16 cellular contexts compared by ENCODE assay signal in the genomic region with DNA sequence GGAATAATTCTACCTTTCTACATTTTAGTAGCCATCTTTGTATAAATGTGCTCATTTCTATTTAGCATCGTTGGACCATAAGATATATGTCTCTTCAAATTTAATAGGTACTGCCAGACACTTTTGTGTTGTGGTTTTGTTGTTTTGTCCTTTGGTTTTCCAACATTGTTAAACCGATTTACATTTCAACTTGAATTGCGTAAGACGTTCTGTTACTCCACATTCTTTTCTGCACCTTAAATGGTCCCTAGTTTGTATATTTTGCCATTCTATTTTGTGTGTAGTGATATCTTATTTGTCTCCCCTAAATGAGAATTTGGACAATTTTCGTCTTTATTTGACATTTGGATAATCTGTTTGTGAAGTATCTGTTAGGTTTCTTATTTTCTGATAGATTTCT.
A peak's percentile ranks its signal among the peaks of the same experiment; 100 is the strongest.
DNase-seq lines count a peak whose midpoint lies in the region; ATAC-seq, FAIRE-seq and TF ChIP-seq lines count a peak whose summit lies in the region.
"Had no signal": no experiment of that assay in that cellular context is flagged by ENCODE, and none has a peak within 500 bp of the region (broad histone marks: within the 10 kb centered on the region; RNA-seq: fewer than 3 reads in every experiment).

No MANE protein-coding gene starts in this region.

- H4K20me1 ChIP-seq in IMR-90 (ENCODE audit: insufficient read depth, low read length) (no peaks in the 10 kb centered on the region), H1 (replicated peaks in 1 of 2; ENCODE audit: control insufficient read depth in 1 of 2, insufficient read depth in 2 of 2, low read length in 2 of 2) (no peaks in the 10 kb centered on the region)

- no peaks in the 10 kb centered on the region for H3K4me1 ChIP-seq in IMR-90 (ENCODE audit: control insufficient read depth, insufficient read depth, low read length)
- peaks cover 0 to 4% (median 2%) of the 10 kb centered on the region in 4 experiments; a peak in 3 of 7 replicates for H3K4me1 ChIP-seq in H1 (replicated peaks in 1 of 4; ENCODE audit: control insufficient read depth in 3 of 4, insufficient read depth in 4 of 4, low read length in 3 of 4)

- no peak overlapping the region for H3K4ac ChIP-seq in IMR-90 (ENCODE audit: low read depth, low read length)
- no peak overlapping the region for H3K4ac ChIP-seq in H1 (replicated peaks; ENCODE audit: insufficient read length, low read depth, low read length)

- H3K23me2 ChIP-seq in H1 (ENCODE audit: low read depth, low read length) = 0 out of 2 replicates have a peak, but pooled peaks cover 1% of the 10 kb centered on the region

- no peaks in the 10 kb centered on the region for H3K27me3 ChIP-seq in IMR-90 (ENCODE audit: control insufficient read depth, insufficient read depth, low read length)
- H3K27me3 ChIP-seq in H1 (replicated peaks in 1 of 4; ENCODE audit: control insufficient read depth in 3 of 4, extremely low read depth in 1 of 4, insufficient read depth in 3 of 4, low read length in 3 of 4) = no peaks in the 10 kb centered on the region

- H2BK15ac ChIP-seq in IMR-90 (ENCODE audit: low read depth, low read length) (no peak overlapping the region), H1 (ENCODE audit: low read length) (no peak overlapping the region)

- CTCF ChIA-PET in IMR-90 (lab: Yijun Ruan, JAX) (no interaction called here), H1 (lab: Charles Lee; ENCODE audit: partially characterized antibody) (no interaction called here)

- no peak for ATAC-seq in IMR-90 (ENCODE audit: low read depth)

- POLR2A ChIA-PET in IMR-90 (lab: Charles Lee; ENCODE audit: unreplicated experiment) = no interaction called here
- POLR2A ChIA-PET in H1 (lab: Charles Lee; ENCODE audit: partially characterized antibody) = no interaction called here

- H2BK120ac ChIP-seq in IMR-90 (ENCODE audit: low read depth, low read length) (no peak overlapping the region), H1 (replicated peaks; ENCODE audit: low read depth, low read length) (no peak overlapping the region)

- H3K56ac ChIP-seq in IMR-90 (ENCODE audit: extremely low read depth, insufficient read depth, low read length) (no peak overlapping the region), H1 (replicated peaks; ENCODE audit: insufficient read length, low read depth, low read length) (no peak overlapping the region)

- no peak for FAIRE-seq in H1 (lab: Jason Lieb, UNC)
- FAIRE-seq: GM12891 had no signal

- H3K79me1 ChIP-seq in IMR-90 (ENCODE audit: low read depth in 1 of 2, low read length in 2 of 2) = no peaks in the 10 kb centered on the region
- H3K79me1 ChIP-seq in H1 (ENCODE audit: low read depth, low read length) = no peaks in the 10 kb centered on the region

- no peak overlapping the region for H2BK20ac ChIP-seq in IMR-90 (ENCODE audit: low read depth, low read length)
- no peak overlapping the region for H2BK20ac ChIP-seq in H1 (ENCODE audit: low read length)

- H2AK9ac ChIP-seq in IMR-90 (replicated peaks; ENCODE audit: low read depth, low read length, poor library complexity) = no peak overlapping the region

- H3K18ac ChIP-seq in IMR-90 (ENCODE audit: low read depth, low read length) (no peak overlapping the region), H1 (ENCODE audit: extremely low read depth, low read length) (no peak overlapping the region)

- no peak overlapping the region for H3K27ac ChIP-seq in IMR-90 (ENCODE audit: insufficient read depth, low read length)
- H3K27ac ChIP-seq in angular gyrus (ENCODE audit: low read depth, low read length) = peak overlapping the region; percentile 35
- no peak overlapping the region for H3K27ac ChIP-seq in H1 (ENCODE audit: low read depth, low read length)

- in situ Hi-C loops in IMR-90 (cut with MboI; ENCODE audit: low sequenced_read_pairs) = no loop called here

- dilution Hi-C loops in IMR-90 (cut with HindIII; ENCODE audit: low sequenced_read_pairs, unreplicated experiment) = no loop called here

- no peak overlapping the region for H2BK12ac ChIP-seq in H1 (ENCODE audit: low read depth, low read length)

- no peak for TF ChIP-seq EP300 in H1 (IDR thresholded peaks at IDR 0.05; ENCODE audit: borderline replicate concordance in 1 of 2, low read depth in 2 of 2, low read length in 2 of 2)

- DNase-seq in IMR-90 (no peak), H1 (ENCODE audit: low read depth in 1 of 2, low spot score in 2 of 2) (no peak), SHP77 (lab: John Stamatoyannopoulos, UW) (no peak), activated gamma-delta T cell (lab: John Stamatoyannopoulos, UW) (no peak), NCI-H2029 treated with DMSO at 0.1 percent for 48 hours (lab: John Stamatoyannopoulos, UW) (no peak)
- DNase-seq: C1 segment of cervical spinal cord; Calu3; CD4-positive, alpha-beta memory T cell; COR-L47; DMS79 treated with DMSO at 0.1 percent for 48 hours; GF-D8; GOT3; H7; HCEC 1CT had no signal

- H2BK5ac ChIP-seq in IMR-90 (ENCODE audit: low read depth, low read length, poor library complexity, severe bottlenecking) = no peak overlapping the region
- no peak overlapping the region for H2BK5ac ChIP-seq in H1 (ENCODE audit: low read depth, low read length)

- H3K4me2 ChIP-seq in IMR-90 (ENCODE audit: low read depth, low read length) = no peak overlapping the region
- H3K4me2 ChIP-seq in H1 (ENCODE audit: insufficient read depth in 1 of 2, low read depth in 2 of 2, low read length in 2 of 2) = no peak overlapping the region

- H3K23ac ChIP-seq in IMR-90 (ENCODE audit: low read depth, low read length) = no peak overlapping the region
- no peak overlapping the region for H3K23ac ChIP-seq in H1 (ENCODE audit: insufficient read length)

- no peak overlapping the region for H4K5ac ChIP-seq in IMR-90 (ENCODE audit: low read depth, low read length)
- H4K5ac ChIP-seq in H1 (ENCODE audit: insufficient read length, low read depth, low read length) = no peak overlapping the region

- H3K14ac ChIP-seq in IMR-90 (replicated peaks; ENCODE audit: low read depth, low read length) (no peak overlapping the region), H1 (ENCODE audit: insufficient read length) (no peak overlapping the region)

- TF ChIP-seq RAD21 in IMR-90 (IDR thresholded peaks at IDR 0.05; ENCODE audit: low read length) (no peak), H1 (IDR thresholded peaks at IDR 0.05 in 1 of 2, conservative IDR thresholded peaks at IDR 0.05 in 1 of 2; ENCODE audit: low read depth in 2 of 2, low read length in 2 of 2) (no peak)

- no peaks in the 10 kb centered on the region for H3K79me2 ChIP-seq in H1 (ENCODE audit: control insufficient read depth in 1 of 2, insufficient read depth in 2 of 2, low read length in 2 of 2)

- intact Hi-C loops in IMR-90 (cut with micrococcal nuclease) = no loop called here

- TF ChIP-seq POLR2A in IMR-90 (IDR thresholded peaks at IDR 0.05; ENCODE audit: low read depth, low read length) (no peak), H1 (IDR thresholded peaks at IDR 0.05; ENCODE audit: control extremely low read depth in 1 of 2, low read depth in 2 of 2, low read length in 2 of 2) (no peak)

- H3K36me3 ChIP-seq in IMR-90 (ENCODE audit: control insufficient read depth, insufficient read depth, low read length) = no peaks in the 10 kb centered on the region
- H3K36me3 ChIP-seq in H1 (ENCODE audit: control insufficient read depth in 2 of 4, insufficient read depth in 4 of 4, low read length in 3 of 4) = no peaks in the 10 kb centered on the region

- H4K91ac ChIP-seq in IMR-90 (ENCODE audit: insufficient read depth, low read depth, low read length) (no peak overlapping the region), H1 (replicated peaks; ENCODE audit: insufficient read length, low read length) (no peak overlapping the region)

- no TSS peak for BruUV-seq in IMR-90 (replicated peaks; lab: Mats Ljungman, UMichigan)

- H4K8ac ChIP-seq in IMR-90 (ENCODE audit: low read depth in 2 of 2, low read length in 2 of 2) = no peak overlapping the region
- no peak overlapping the region for H4K8ac ChIP-seq in H1 (ENCODE audit: extremely low read depth, insufficient read depth, low read length)

- no peak overlapping the region for H2AK5ac ChIP-seq in IMR-90 (ENCODE audit: low read depth, low read length)
- H2AK5ac ChIP-seq in H1 (ENCODE audit: low read depth, low read length) = no peak overlapping the region

- WGBS in IMR-90 (ENCODE audit: extremely low coverage in 2 of 2, insufficient read length in 1 of 2), 2 experiments = no CpG with 5 or more reads among the region's 5 CpGs
- WGBS in H1 (ENCODE audit: extremely low coverage in 1 of 2, insufficient coverage in 1 of 2, insufficient read length in 1 of 2, insufficient replicate concordance in 2 of 2, low coverage in 1 of 2, low lambda C conversion rate in 2 of 2, missing lambda C conversion rate in 1 of 2), 2 experiments = 83% methylated on average over 5 of the region's 5 CpGs; no CpG with 5 or more reads in 1 of the 2 experiments

- H3K9me3 ChIP-seq in IMR-90 (ENCODE audit: control insufficient read depth, insufficient read depth, low read length) (peaks cover 2% of the 10 kb centered on the region), H1 (ENCODE audit: insufficient read depth in 2 of 2, low read depth in 1 of 2, low read length in 1 of 2) (no peaks in the 10 kb centered on the region)

- H3K9me1 ChIP-seq in IMR-90 (ENCODE audit: insufficient read depth, low read length) = no peaks in the 10 kb centered on the region

- H3K4me3 ChIP-seq in IMR-90 (ENCODE audit: insufficient read depth, low read depth, low read length) = no peak overlapping the region
- no peak overlapping the region for H3K4me3 ChIP-seq in H1 (ENCODE audit: extremely low read depth in 1 of 4, insufficient read depth in 2 of 4, low read depth in 3 of 4, low read length in 4 of 4)

- H3K9ac ChIP-seq in IMR-90 (ENCODE audit: low read depth, low read length) (no peak overlapping the region), H1 (replicated peaks in 1 of 4; ENCODE audit: extremely low read depth in 1 of 4, low read depth in 3 of 4, low read length in 3 of 4) (no peak overlapping the region)

- H2AFZ ChIP-seq in IMR-90 (replicated peaks; ENCODE audit: low read length, poor library complexity) = no peak overlapping the region
- H2AFZ ChIP-seq in H1 (ENCODE audit: low read length) = no peak overlapping the region

- no peak for TF ChIP-seq CTCF in IMR-90 (conservative IDR thresholded peaks at IDR 0.05; ENCODE audit: low read depth, low read length)
- no peak for TF ChIP-seq CTCF in H1 (IDR thresholded peaks at IDR 0.05; ENCODE audit: control extremely low read depth in 1 of 3, insufficient read depth in 1 of 3, low read depth in 1 of 3, low read length in 3 of 3)

TF ChIP-seq in IMR-90, 13 proteins besides CTCF, POLR2A, EP300 and RAD21:
- no peak for TF ChIP-seq RCOR1 (IDR thresholded peaks at IDR 0.05; ENCODE audit: insufficient replicate concordance, low read length)
- peak; percentile 64 for TF ChIP-seq CEBPB (IDR thresholded peaks at IDR 0.05; ENCODE audit: low read depth, low read length)

TF ChIP-seq in H1, 55 proteins besides CTCF, POLR2A, EP300 and RAD21:
- TF ChIP-seq CEBPB (IDR thresholded peaks at IDR 0.05; ENCODE audit: low read depth, low read length) = peak; percentile 84
- no peak for TF ChIP-seq CBX8 (IDR thresholded peaks at IDR 0.05; ENCODE audit: borderline replicate concordance, low read depth, low read length)
